ENCODE assay signal across 8 cellular contexts in the genomic region with DNA sequence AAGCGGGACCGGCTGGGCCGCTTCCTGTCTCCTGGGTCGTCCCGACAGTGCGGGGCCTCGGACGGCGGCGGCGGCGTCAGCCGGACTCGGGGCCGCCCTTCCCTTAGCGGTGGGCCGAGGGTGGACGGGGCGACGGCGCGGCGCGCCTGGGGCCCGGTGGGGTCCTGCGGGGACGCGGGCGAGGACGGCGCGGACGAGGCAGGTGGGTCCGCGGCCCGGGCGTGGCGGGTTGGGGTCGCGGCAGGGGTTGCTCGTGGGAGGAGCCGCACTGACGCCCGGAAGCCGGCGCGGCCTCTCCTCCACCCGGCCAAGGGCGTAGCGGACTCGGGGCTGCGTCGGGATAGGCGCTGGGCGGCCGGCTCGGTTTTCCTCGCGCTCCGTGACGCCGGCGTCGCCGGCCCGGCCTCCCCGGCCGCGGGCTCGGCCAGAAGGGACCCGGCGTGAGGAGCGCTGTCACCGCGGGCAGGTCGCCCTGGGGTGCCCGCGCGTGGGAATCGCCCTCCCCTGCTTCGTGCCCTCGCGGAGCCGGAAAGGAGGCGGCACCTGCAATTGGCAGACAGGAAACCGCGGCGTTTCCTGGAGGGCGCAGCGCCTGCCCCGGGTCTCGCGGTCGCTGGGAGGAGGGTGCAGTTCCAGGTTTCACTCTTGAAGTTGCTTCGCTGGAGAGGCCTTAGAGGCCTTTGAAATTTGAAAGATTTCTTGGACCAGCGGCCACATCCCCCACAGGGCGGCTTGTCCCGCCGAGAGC. TPM values are rescaled to one million over a fixed set of nuclear protein-coding genes. Genes with fewer than 3 reads are reported as not detected.
A peak's percentile ranks its signal among the peaks of the same experiment; 100 is the strongest.
DNase-seq lines count a peak whose midpoint lies in the region; ATAC-seq and TF ChIP-seq lines count a peak whose summit lies in the region.

No MANE protein-coding gene starts in this region.

- H3K9ac ChIP-seq in neuronal stem cell (ENCODE audit: low read depth, low read length, poor library complexity), result peak overlapping the region; percentile 90

- no peak overlapping the region for H2AK5ac ChIP-seq in neuronal stem cell (ENCODE audit: low read depth, low read length)

- H2BK120ac ChIP-seq in neuronal stem cell (ENCODE audit: low read depth, low read length), result no peak overlapping the region

- H3K79me1 ChIP-seq in neuronal stem cell (ENCODE audit: low read depth, low read length), result peaks cover 7% of the 10 kb centered on the region

- H3K4me3 ChIP-seq in PC-9, result peak overlapping the region; percentile 93
- H3K4me3 ChIP-seq in fibroblast of the aortic adventitia (ENCODE audit: low read depth, low read length), result peak overlapping the region; percentile 83
- peak overlapping the region; percentile 91 to 92 for H3K4me3 ChIP-seq in neuronal stem cell (ENCODE audit: low read length in 2 of 2)
- H3K4me3 ChIP-seq in tibial nerve, result peak overlapping the region; percentile 70 to 98 (median 81)

- peak overlapping the region; percentile 58 for H2BK12ac ChIP-seq in neuronal stem cell (ENCODE audit: low read length)

- peaks cover 22% of the 10 kb centered on the region for H4K20me1 ChIP-seq in PC-9 (ENCODE audit: insufficient read depth)

- H3K9me3 Mint-ChIP-seq in activated T-helper 1 cell treated with anti-CD3 and anti-CD28 coated beads, Interleukin-12 subunit alpha, Interleukin-12 subunit beta, Interleukin-2, Interleukin-4 antibody, amounts not matched to agents 30 ng/mL and 10 ng/mL and 1 ng/mL, durations not matched to agents 14 hours and 24 hours and 36 hours, result no peaks in the 10 kb centered on the region

- peaks cover 33% of the 10 kb centered on the region for H3K4me1 Mint-ChIP-seq in activated T-helper 1 cell treated with anti-CD3 and anti-CD28 coated beads, Interleukin-12 subunit alpha, Interleukin-12 subunit beta, Interleukin-2, Interleukin-4 antibody, amounts not matched to agents 30 ng/mL and 10 ng/mL and 1 ng/mL, durations not matched to agents 14 hours and 24 hours and 36 hours (ENCODE audit: low read depth)

- H3K27me3 ChIP-seq in PC-9 (ENCODE audit: insufficient read depth, low read depth) (no peaks in the 10 kb centered on the region), neuronal stem cell (ENCODE audit: control insufficient read depth in 3 of 3, insufficient read depth in 3 of 3, low read depth in 1 of 3, low read length in 3 of 3) (peaks cover 0 to 17% (median 5%) of the 10 kb centered on the region in 3 experiments), tibial nerve (no peaks in the 10 kb centered on the region)

- H4K8ac ChIP-seq in neuronal stem cell (ENCODE audit: low read depth, low read length), result peak overlapping the region; percentile 65

- intact Hi-C loops in PC-9 (cut with micrococcal nuclease; ENCODE audit: unreplicated experiment), result loop anchor here (1.0 kb wide), 1 partner anchor 10 kb away; no protein-coding TSS in a partner anchor
- intact Hi-C loops in activated T-helper 1 cell treated with anti-CD3 and anti-CD28 coated beads, Interleukin-12 subunit alpha, Interleukin-12 subunit beta, Interleukin-2, Interleukin-4 antibody, amounts not matched to agents 30 ng/mL and 10 ng/mL and 1 ng/mL, durations not matched to agents 14 hours and 24 hours and 36 hours (cut with micrococcal nuclease), result loop anchor here (1.0 to 10.0 kb wide), 8 partner anchors 11 to 477 kb away; a partner anchor contains a TSS

- H3F3A ChIP-seq in PC-9 (ENCODE audit: insufficient read depth, low read depth), result peaks cover 54% of the 10 kb centered on the region; the same call in 1 of the 2 replicates

- peak overlapping the region; percentile 34 for H3K27ac Mint-ChIP-seq in activated T-helper 1 cell treated with anti-CD3 and anti-CD28 coated beads, Interleukin-12 subunit alpha, Interleukin-12 subunit beta, Interleukin-2, Interleukin-4 antibody, amounts not matched to agents 30 ng/mL and 10 ng/mL and 1 ng/mL, durations not matched to agents 14 hours and 24 hours and 36 hours

- H3K9me2 ChIP-seq in PC-9 (ENCODE audit: insufficient read depth), result no peaks in the 10 kb centered on the region

- H3K36me3 ChIP-seq in PC-9 (ENCODE audit: low read depth) (no peaks in the 10 kb centered on the region), neuronal stem cell (replicated peaks in 1 of 2; ENCODE audit: control insufficient read depth in 2 of 2, insufficient read depth in 2 of 2, low read length in 2 of 2) (peaks cover 14 to 30% of the 10 kb centered on the region in 2 donors), tibial nerve (peaks cover 0 to 38% (median 5%) of the 10 kb centered on the region in 3 donors)

- peaks cover 27% of the 10 kb centered on the region for H3K36me3 Mint-ChIP-seq in activated T-helper 1 cell treated with anti-CD3 and anti-CD28 coated beads, Interleukin-12 subunit alpha, Interleukin-12 subunit beta, Interleukin-2, Interleukin-4 antibody, amounts not matched to agents 30 ng/mL and 10 ng/mL and 1 ng/mL, durations not matched to agents 14 hours and 24 hours and 36 hours (ENCODE audit: low read depth)

- no peak overlapping the region for H4K91ac ChIP-seq in neuronal stem cell (ENCODE audit: low read depth, low read length, poor library complexity)

- POLR2A ChIA-PET in PC-9 (lab: Charles Lee; ENCODE audit: unreplicated experiment), result no interaction called here

- CTCF ChIA-PET in PC-9 (lab: Charles Lee), result interaction anchor here (1.1 kb wide), 1 partner anchor 21 kb away, joined by 3 read pairs; no protein-coding TSS in a partner anchor

- no peak overlapping the region for H2BK15ac ChIP-seq in neuronal stem cell (ENCODE audit: low read length)

- peak; percentile 14 for DNase-seq in NCI-H2107 treated with DMSO at 0.1 percent for 48 hours (lab: John Stamatoyannopoulos, UW; ENCODE audit: unreplicated experiment)
- DNase-seq in NCI-H2107 (lab: John Stamatoyannopoulos, UW), result no peak
- DNase-seq in PC-9, result peak in 1 of 2 experiments; percentile 62
- DNase-seq in activated T-helper 1 cell treated with anti-CD3 and anti-CD28 coated beads, Interleukin-12 subunit alpha, Interleukin-12 subunit beta, Interleukin-2, Interleukin-4 antibody, amounts not matched to agents 30 ng/mL and 10 ng/mL and 1 ng/mL, durations not matched to agents 14 hours and 24 hours and 36 hours (ENCODE audit: low spot score), result peak; percentile 78
- peak; percentile 41 for DNase-seq in fibroblast of the aortic adventitia (ENCODE audit: low read depth)
- no peak for DNase-seq in neuronal stem cell (ENCODE audit: low spot score)
- no peak for DNase-seq in tibial nerve (ENCODE audit: low spot score in 2 of 2)

- no peaks in the 10 kb centered on the region for H3K9me3 ChIP-seq in PC-9 (ENCODE audit: insufficient read depth, low read depth)
- no peaks in the 10 kb centered on the region for H3K9me3 ChIP-seq in neuronal stem cell (replicated peaks in 1 of 2; ENCODE audit: control insufficient read depth in 2 of 2, insufficient read depth in 1 of 2, low read depth in 1 of 2, low read length in 2 of 2)
- no peaks in the 10 kb centered on the region for H3K9me3 ChIP-seq in tibial nerve

- peak overlapping the region; percentile 45 for H3K27ac ChIP-seq in PC-9
- H3K27ac ChIP-seq in neuronal stem cell (replicated peaks; ENCODE audit: low read length), result no peak overlapping the region
- H3K27ac ChIP-seq in tibial nerve, result peak overlapping the region; percentile 92 to 99 (median 96)

- WGBS in neuronal stem cell (ENCODE audit: extremely low coverage in 2 of 2, insufficient read length in 2 of 2, insufficient replicate concordance in 1 of 2), 2 donors, result no CpG with 5 or more reads among the region's 99 CpGs
- WGBS in tibial nerve, 2 donors, result 0 to 1% methylated on average over 14 to 59 of the region's 99 CpGs

- TF ChIP-seq EP300 in tibial nerve (IDR thresholded peaks at IDR 0.05), result no peak

- peaks cover 25% of the 10 kb centered on the region for H3K79me2 ChIP-seq in PC-9 (ENCODE audit: low read depth)

- peak in 1 of 2 donors; percentile 9 for TF ChIP-seq POLR2A in tibial nerve (IDR thresholded peaks at IDR 0.05)

- H3K27me3 Mint-ChIP-seq in activated T-helper 1 cell treated with anti-CD3 and anti-CD28 coated beads, Interleukin-12 subunit alpha, Interleukin-12 subunit beta, Interleukin-2, Interleukin-4 antibody, amounts not matched to agents 30 ng/mL and 10 ng/mL and 1 ng/mL, durations not matched to agents 14 hours and 24 hours and 36 hours (ENCODE audit: insufficient read depth), result no peaks in the 10 kb centered on the region

- peaks cover 29% of the 10 kb centered on the region for H3K4me1 ChIP-seq in PC-9 (replicated peaks; ENCODE audit: insufficient read depth)
- peaks cover 10 to 13% of the 10 kb centered on the region in 2 donors for H3K4me1 ChIP-seq in neuronal stem cell (ENCODE audit: control insufficient read depth in 2 of 2, insufficient read depth in 1 of 2, low read depth in 1 of 2, low read length in 2 of 2)
- peaks cover 6 to 60% (median 35%) of the 10 kb centered on the region in 4 donors for H3K4me1 ChIP-seq in tibial nerve

- peak overlapping the region; percentile 99 for H3K23ac ChIP-seq in neuronal stem cell (ENCODE audit: low read depth, low read length, poor library complexity)

- H3K14ac ChIP-seq in neuronal stem cell (ENCODE audit: low read length), result peak overlapping the region; percentile 56

- H2AFZ ChIP-seq in PC-9 (peak overlapping the region; percentile 71), neuronal stem cell (ENCODE audit: low read length) (peak overlapping the region; percentile 99)

- H3K18ac ChIP-seq in neuronal stem cell (ENCODE audit: low read length), result peak overlapping the region; percentile 80

- no peak overlapping the region for H3K4ac ChIP-seq in neuronal stem cell (ENCODE audit: low read length)

- H3K4me2 ChIP-seq in PC-9, result peak overlapping the region; percentile 95
- peak overlapping the region; percentile 100 for H3K4me2 ChIP-seq in neuronal stem cell (ENCODE audit: insufficient read depth, low read length, poor library complexity, severe bottlenecking)

- H2BK5ac ChIP-seq in neuronal stem cell (ENCODE audit: low read length), result peak overlapping the region; percentile 29

- no TSS peak for BruUV-seq in PC-9 (replicated peaks; lab: Mats Ljungman, UMichigan)

- ATAC-seq in HG02884 (IDR thresholded peaks at IDR 0.05; ENCODE audit: unreplicated experiment), result peak; percentile 17

- peak overlapping the region; percentile 95 for H3K4me3 Mint-ChIP-seq in activated T-helper 1 cell treated with anti-CD3 and anti-CD28 coated beads, Interleukin-12 subunit alpha, Interleukin-12 subunit beta, Interleukin-2, Interleukin-4 antibody, amounts not matched to agents 30 ng/mL and 10 ng/mL and 1 ng/mL, durations not matched to agents 14 hours and 24 hours and 36 hours

- no peak for TF ChIP-seq CTCF in PC-9 (conservative IDR thresholded peaks at IDR 0.05)
- TF ChIP-seq CTCF in fibroblast of the aortic adventitia (IDR thresholded peaks at IDR 0.05; ENCODE audit: insufficient read depth, low read length), result no peak
- no peak for TF ChIP-seq CTCF in tibial nerve (IDR thresholded peaks at IDR 0.05)

RNA-seq across cellular contexts. Expression of a gene that starts 0.5 kb away (rescaled TPM):
- total RNA-seq in PC-9 (2021), result 28.8 and 32.0 TPM in 2 replicates
- 34.2 and 36.4 TPM in 2 replicates for total RNA-seq in activated T-helper 1 cell treated with anti-CD3 and anti-CD28 coated beads, Interleukin-12 subunit alpha, Interleukin-12 subunit beta, Interleukin-2, Interleukin-4 antibody, amounts not matched to agents 30 ng/mL and 10 ng/mL and 1 ng/mL, durations not matched to agents 14 hours and 24 hours and 36 hours
- 10.4 and 11.4 TPM in 2 replicates for total RNA-seq in fibroblast of the aortic adventitia (ENCODE audit: low replicate concordance)
- 7.1 TPM for polyA plus RNA-seq in neuronal stem cell (2013, experiment 1 of 2)
- polyA plus RNA-seq in neuronal stem cell (2013, experiment 2 of 2), result 7.7 TPM
- total RNA-seq in tibial nerve, result 100 to 1,000 TPM in 1 of 4 donors, 10 to 100 TPM in 3; 48.6 to 146 (median 68.8) TPM

RNA-seq across cellular contexts. Expression of a gene that starts 1.1 kb away (rescaled TPM):
- 15.2 and 20.4 TPM in 2 replicates for total RNA-seq in PC-9 (2021)
- 4.9 and 5.9 TPM in 2 replicates for total RNA-seq in activated T-helper 1 cell treated with anti-CD3 and anti-CD28 coated beads, Interleukin-12 subunit alpha, Interleukin-12 subunit beta, Interleukin-2, Interleukin-4 antibody, amounts not matched to agents 30 ng/mL and 10 ng/mL and 1 ng/mL, durations not matched to agents 14 hours and 24 hours and 36 hours
- 8.6 and 11.3 TPM in 2 replicates for total RNA-seq in fibroblast of the aortic adventitia (ENCODE audit: low replicate concordance)
- 5.9 TPM for polyA plus RNA-seq in neuronal stem cell (2013, experiment 1 of 2)
- 6.0 TPM for polyA plus RNA-seq in neuronal stem cell (2013, experiment 2 of 2)
- total RNA-seq in tibial nerve, result 10 to 100 TPM in 1 of 4 donors, 1 to 10 TPM in 3; 5.9 to 14.1 (median 7.0) TPM

RNA-seq across cellular contexts. Expression of a gene that starts 20.3 kb away (rescaled TPM):
- total RNA-seq in PC-9 (2021) (15.3 and 23.8 TPM in 2 replicates), fibroblast of the aortic adventitia (ENCODE audit: low replicate concordance) (10.1 and 22.7 TPM in 2 replicates), tibial nerve (10 to 100 TPM; 10.7 to 33.6 (median 16.1) TPM)
- 14.1 and 15.2 TPM in 2 replicates for total RNA-seq in activated T-helper 1 cell treated with anti-CD3 and anti-CD28 coated beads, Interleukin-12 subunit alpha, Interleukin-12 subunit beta, Interleukin-2, Interleukin-4 antibody, amounts not matched to agents 30 ng/mL and 10 ng/mL and 1 ng/mL, durations not matched to agents 14 hours and 24 hours and 36 hours
- polyA plus RNA-seq in neuronal stem cell (2013, experiment 1 of 2), result 5.0 TPM
- 5.5 TPM for polyA plus RNA-seq in neuronal stem cell (2013, experiment 2 of 2)

RNA-seq across cellular contexts. Expression of a gene that starts 35.3 kb away (rescaled TPM):
- total RNA-seq in PC-9 (2021) (76.6 and 110 TPM in 2 replicates), fibroblast of the aortic adventitia (ENCODE audit: low replicate concordance) (32.9 and 43.0 TPM in 2 replicates), tibial nerve (10 to 100 TPM; 32.6 to 93.6 (median 65.7) TPM)
- total RNA-seq in activated T-helper 1 cell treated with anti-CD3 and anti-CD28 coated beads, Interleukin-12 subunit alpha, Interleukin-12 subunit beta, Interleukin-2, Interleukin-4 antibody, amounts not matched to agents 30 ng/mL and 10 ng/mL and 1 ng/mL, durations not matched to agents 14 hours and 24 hours and 36 hours, result 93.9 and 99.6 TPM in 2 replicates
- 59.5 TPM for polyA plus RNA-seq in neuronal stem cell (2013, experiment 1 of 2)
- polyA plus RNA-seq in neuronal stem cell (2013, experiment 2 of 2), result 57.9 TPM

Comparison
In these comparisons a context has a peak if more than half of its experiments do, and no peak if none do; other contexts are left out.
1. DNase-seq: peak in NCI-H2107 treated with DMSO at 0.1 percent for 48 hours (single experiment), activated T-helper 1 cell treated with anti-CD3 and anti-CD28 coated beads, Interleukin-12 subunit alpha, Interleukin-12 subunit beta, Interleukin-2, Interleukin-4 antibody, amounts not matched to agents 30 ng/mL and 10 ng/mL and 1 ng/mL, durations not matched to agents 14 hours and 24 hours and 36 hours (single experiment) and fibroblast of the aortic adventitia (single experiment); none in NCI-H2107 (single experiment), neuronal stem cell (single experiment) and tibial nerve (0 of 2).
2. Peak in every context shown above with its lines, with median percentiles within 50 percentile points of each other: H3K4me3 ChIP-seq.